Comparison of ENCODE assay signal across 23 cellular contexts in genomic region chr15:28080386-28080785, GRCh38. TPM values are rescaled to one million over a fixed set of nuclear protein-coding genes. Genes with fewer than 3 reads are reported as not detected.
A peak's percentile ranks its signal among the peaks of the same experiment; 100 is the strongest.
DNase-seq lines count a peak whose midpoint lies in the region; ATAC-seq and TF ChIP-seq lines count a peak whose summit lies in the region.
"Had no signal": no experiment of that assay in that cellular context is flagged by ENCODE, and none has a peak within 500 bp of the region (broad histone marks: within the 10 kb centered on the region; RNA-seq: fewer than 3 reads in every experiment).

No MANE protein-coding gene starts in this region.

- POLR2A ChIA-PET in activated CD8-positive, alpha-beta T cell treated with anti-CD3 and anti-CD28 coated beads for 36 hours (lab: Charles Lee) = no interaction called here

- H3K4me1 Mint-ChIP-seq in activated CD8-positive, alpha-beta T cell treated with anti-CD3 and anti-CD28 coated beads for 36 hours (ENCODE audit: low read depth) = no peaks in the 10 kb centered on the region
- H3K4me1 Mint-ChIP-seq: CD4-positive, CD25-positive, alpha-beta regulatory T cell had no signal

- no peaks in the 10 kb centered on the region for H3K9me3 Mint-ChIP-seq in activated CD8-positive, alpha-beta T cell treated with anti-CD3 and anti-CD28 coated beads for 36 hours

- no peak overlapping the region for H3K27ac ChIP-seq in hepatocyte

- no peak overlapping the region for H3K4me2 ChIP-seq in hepatocyte

- no peaks in the 10 kb centered on the region for H3K36me3 ChIP-seq in H7 (replicated peaks; ENCODE audit: control insufficient read depth, insufficient read depth, low read length)
- no peaks in the 10 kb centered on the region for H3K36me3 ChIP-seq in hepatocyte (replicated peaks; ENCODE audit: insufficient read depth, low read depth)
- H3K36me3 ChIP-seq: HAP-1 had no signal

- peaks cover 10% of the 10 kb centered on the region for H3K27me3 Mint-ChIP-seq in activated CD8-positive, alpha-beta T cell treated with anti-CD3 and anti-CD28 coated beads for 36 hours

- no peak overlapping the region for H3K27ac Mint-ChIP-seq in activated CD8-positive, alpha-beta T cell treated with anti-CD3 and anti-CD28 coated beads for 36 hours
- H3K27ac Mint-ChIP-seq: CD4-positive, CD25-positive, alpha-beta regulatory T cell had no signal

- WGBS in hepatocyte (ENCODE audit: low lambda C conversion rate, missing lambda C conversion rate) = 58% methylated on average over 8 of the region's 8 CpGs

- no peaks in the 10 kb centered on the region for H3K36me3 Mint-ChIP-seq in activated CD8-positive, alpha-beta T cell treated with anti-CD3 and anti-CD28 coated beads for 36 hours (ENCODE audit: low read depth)
- H3K36me3 Mint-ChIP-seq: CD4-positive, CD25-positive, alpha-beta regulatory T cell had no signal

- no peaks in the 10 kb centered on the region for H3K79me2 ChIP-seq in hepatocyte

- no peaks in the 10 kb centered on the region for H4K20me1 ChIP-seq in hepatocyte (ENCODE audit: insufficient read depth, poor library complexity, severe bottlenecking)

- H3K9me3 ChIP-seq in hepatocyte (ENCODE audit: low read depth) = no peaks in the 10 kb centered on the region
- H3K9me3 ChIP-seq: HAP-1 had no signal

- DNase-seq in AG20443 (ENCODE audit: low spot score) = peak; percentile 13
- DNase-seq in H7 = peak; percentile 72
- DNase-seq in astrocyte of the spinal cord (ENCODE audit: low read depth, low spot score) = no peak
- DNase-seq in hepatocyte (ENCODE audit: low spot score) = no peak
- DNase-seq in MV-4-11 (lab: John Stamatoyannopoulos, UW) = no peak
- DNase-seq in cardiac septum (ENCODE audit: low spot score) = no peak
- DNase-seq in activated CD8-positive, alpha-beta T cell treated with anti-CD3 and anti-CD28 coated beads for 36 hours = no peak
- DNase-seq in GM13976 (ENCODE audit: low spot score) = no peak
- DNase-seq: CD4-positive, CD25-positive, alpha-beta regulatory T cell; COR-L47; DMS79; KBM-7; MM.1S; NCI-H1092; NCI-H1436; NCI-H2029; NCI-H446; NCI-H526; SIG-M5 had no signal

- H3K4me3 ChIP-seq in H7 (ENCODE audit: insufficient read depth, low read depth, low read length) (no peak overlapping the region), astrocyte of the spinal cord (ENCODE audit: low read depth, low read length) (no peak overlapping the region), hepatocyte (no peak overlapping the region)
- H3K4me3 ChIP-seq: GM12878, HAP-1 had no signal

- in situ Hi-C loops in astrocyte of the spinal cord (cut with HindIII; ENCODE audit: low sequenced_read_pairs) = no loop called here
- in situ Hi-C loops in GM13976 (cut with MboI; ENCODE audit: low sequenced_read_pairs, unreplicated experiment) = no loop called here

- intact Hi-C loops in cardiac septum (cut with DNase I) = no loop called here
- intact Hi-C loops in activated CD8-positive, alpha-beta T cell treated with anti-CD3 and anti-CD28 coated beads for 36 hours (cut with micrococcal nuclease) = no loop called here

- no peaks in the 10 kb centered on the region for H3K9me2 ChIP-seq in hepatocyte (replicated peaks; ENCODE audit: insufficient read depth)

- CTCF ChIA-PET in activated CD8-positive, alpha-beta T cell treated with anti-CD3 and anti-CD28 coated beads for 36 hours (lab: Charles Lee) = no interaction called here

- no peak for ATAC-seq in activated CD8-positive, alpha-beta T cell treated with anti-CD3 and anti-CD28 coated beads for 36 hours
- ATAC-seq: GM12878, Panc1, SK-N-SH treated with all-trans-retinoic acid at 6 μM for 48 hours had no signal

- H2AFZ ChIP-seq in hepatocyte = no peak overlapping the region

- H3K27me3 ChIP-seq in H7 (ENCODE audit: control insufficient read depth, insufficient read depth, low read length) (no peaks in the 10 kb centered on the region), hepatocyte (no peaks in the 10 kb centered on the region)

- peaks cover 11% of the 10 kb centered on the region for H3K4me1 ChIP-seq in hepatocyte (ENCODE audit: insufficient read depth)
- H3K4me1 ChIP-seq: HAP-1 had no signal

- TF ChIP-seq CTCF in astrocyte of the spinal cord (IDR thresholded peaks at IDR 0.05; ENCODE audit: low read depth, low read length) (peak; percentile 3), hepatocyte (IDR thresholded peaks at IDR 0.05; ENCODE audit: poor library complexity) (peak; percentile 21), GM13976 (IDR thresholded peaks at IDR 0.05; ENCODE audit: borderline replicate concordance, control extremely low read depth, extremely low read depth, insufficient read depth, missing control alignments) (no peak)
- TF ChIP-seq CTCF in activated CD8-positive, alpha-beta T cell treated with anti-CD3 and anti-CD28 coated beads for 36 hours (IDR thresholded peaks at IDR 0.05) = no peak

- H3K4me3 Mint-ChIP-seq in activated CD8-positive, alpha-beta T cell treated with anti-CD3 and anti-CD28 coated beads for 36 hours = no peak overlapping the region
- H3K4me3 Mint-ChIP-seq: CD4-positive, CD25-positive, alpha-beta regulatory T cell had no signal

RNA-seq across cellular contexts. Expression of gene OCA2, which starts 18.7 kb away (rescaled TPM):
- 0.21 and 0.37 TPM in 2 replicates for total RNA-seq in H7 (2014; rRNA removed; shearing (Covaris generic))
- total RNA-seq in hepatocyte = 22.6 and 25.1 TPM in 2 replicates
- 19.8 and 27.7 TPM in 2 replicates for polyA plus RNA-seq in hepatocyte
- total RNA-seq in cardiac septum = not detected
- total RNA-seq in activated CD8-positive, alpha-beta T cell treated with anti-CD3 and anti-CD28 coated beads for 36 hours = not detected
- total RNA-seq: CD4-positive, CD25-positive, alpha-beta regulatory T cell; GM12878 had no signal
- polyA plus RNA-seq: CD4-positive, CD25-positive, alpha-beta regulatory T cell had no signal

Comparison
In these comparisons a context has a peak if more than half of its experiments do, and no peak if none do; other contexts are left out.
1. DNase-seq: peak in AG20443 (single experiment) and H7 (single experiment); none in astrocyte of the spinal cord (single experiment), hepatocyte (single experiment), MV-4-11 (single experiment), cardiac septum (single experiment), activated CD8-positive, alpha-beta T cell treated with anti-CD3 and anti-CD28 coated beads for 36 hours (single experiment) and GM13976 (single experiment).
2. CTCF ChIP-seq: peak in astrocyte of the spinal cord (single experiment) and hepatocyte (single experiment); none in activated CD8-positive, alpha-beta T cell treated with anti-CD3 and anti-CD28 coated beads for 36 hours (single experiment) and GM13976 (single experiment).
3. RNA of gene OCA2, which starts 18.7 kb away (total RNA-seq): 22.6 to 25.1 TPM in hepatocyte; 0.21 to 0.37 TPM in H7, not detected in cardiac septum (single experiment) and not detected in activated CD8-positive, alpha-beta T cell treated with anti-CD3 and anti-CD28 coated beads for 36 hours; every median in the first group is over 10 times any median in the second.